ENCODE assay signal across 2 cellular contexts in the genomic region with DNA sequence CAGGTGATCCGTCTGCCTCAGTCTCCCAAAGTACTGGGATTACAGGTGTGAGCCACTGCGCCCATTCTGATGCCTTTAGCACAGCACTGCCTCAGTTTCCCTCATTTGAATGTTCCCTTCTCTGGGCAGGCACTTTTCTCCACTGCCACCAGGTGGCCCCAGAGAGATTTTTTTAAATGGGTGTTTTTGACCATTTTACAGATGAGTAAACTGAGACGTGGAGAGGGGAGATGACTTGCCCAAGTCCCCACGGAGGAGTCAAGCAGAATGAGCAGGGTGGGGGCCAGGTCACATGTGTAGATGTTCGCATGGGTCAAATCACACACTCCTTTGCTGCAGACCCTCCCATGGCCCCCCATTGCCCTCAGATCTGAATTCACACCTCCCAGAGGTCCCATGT.
TF ChIP-seq lines count a peak whose summit lies in the region.

No MANE protein-coding gene starts in this region.

TF ChIP-seq in GM23338, 12 proteins besides CTCF, POLR2A, EP300 and RAD21 (continues in another document):
- TF ChIP-seq, protein P1, sequence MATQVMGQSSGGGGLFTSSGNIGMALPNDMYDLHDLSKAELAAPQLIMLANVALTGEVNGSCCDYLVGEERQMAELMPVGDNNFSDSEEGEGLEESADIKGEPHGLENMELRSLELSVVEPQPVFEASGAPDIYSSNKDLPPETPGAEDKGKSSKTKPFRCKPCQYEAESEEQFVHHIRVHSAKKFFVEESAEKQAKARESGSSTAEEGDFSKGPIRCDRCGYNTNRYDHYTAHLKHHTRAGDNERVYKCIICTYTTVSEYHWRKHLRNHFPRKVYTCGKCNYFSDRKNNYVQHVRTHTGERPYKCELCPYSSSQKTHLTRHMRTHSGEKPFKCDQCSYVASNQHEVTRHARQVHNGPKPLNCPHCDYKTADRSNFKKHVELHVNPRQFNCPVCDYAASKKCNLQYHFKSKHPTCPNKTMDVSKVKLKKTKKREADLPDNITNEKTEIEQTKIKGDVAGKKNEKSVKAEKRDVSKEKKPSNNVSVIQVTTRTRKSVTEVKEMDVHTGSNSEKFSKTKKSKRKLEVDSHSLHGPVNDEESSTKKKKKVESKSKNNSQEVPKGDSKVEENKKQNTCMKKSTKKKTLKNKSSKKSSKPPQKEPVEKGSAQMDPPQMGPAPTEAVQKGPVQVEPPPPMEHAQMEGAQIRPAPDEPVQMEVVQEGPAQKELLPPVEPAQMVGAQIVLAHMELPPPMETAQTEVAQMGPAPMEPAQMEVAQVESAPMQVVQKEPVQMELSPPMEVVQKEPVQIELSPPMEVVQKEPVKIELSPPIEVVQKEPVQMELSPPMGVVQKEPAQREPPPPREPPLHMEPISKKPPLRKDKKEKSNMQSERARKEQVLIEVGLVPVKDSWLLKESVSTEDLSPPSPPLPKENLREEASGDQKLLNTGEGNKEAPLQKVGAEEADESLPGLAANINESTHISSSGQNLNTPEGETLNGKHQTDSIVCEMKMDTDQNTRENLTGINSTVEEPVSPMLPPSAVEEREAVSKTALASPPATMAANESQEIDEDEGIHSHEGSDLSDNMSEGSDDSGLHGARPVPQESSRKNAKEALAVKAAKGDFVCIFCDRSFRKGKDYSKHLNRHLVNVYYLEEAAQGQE (IDR thresholded peaks at IDR 0.05; ENCODE audit: unreplicated experiment): no peak
- TF ChIP-seq EZH2 (IDR thresholded peaks at IDR 0.05; ENCODE audit: low read depth, unreplicated experiment) (no peak), NANOG (IDR thresholded peaks at IDR 0.05; ENCODE audit: borderline replicate concordance) (no peak), STAT1 (IDR thresholded peaks at IDR 0.05; ENCODE audit: unreplicated experiment) (no peak), CREB1 (CRISPR knock-in tag; IDR thresholded peaks at IDR 0.05; ENCODE audit: low read depth) (no peak), EZH2phosphoT487 (IDR thresholded peaks at IDR 0.05; ENCODE audit: unreplicated experiment) (no peak), ZNF331 (CRISPR knock-in tag; IDR thresholded peaks at IDR 0.05; ENCODE audit: low read depth) (no peak), POLR2AphosphoS5 (IDR thresholded peaks at IDR 0.05; ENCODE audit: low read depth) (no peak)
- TF ChIP-seq, protein P2, sequence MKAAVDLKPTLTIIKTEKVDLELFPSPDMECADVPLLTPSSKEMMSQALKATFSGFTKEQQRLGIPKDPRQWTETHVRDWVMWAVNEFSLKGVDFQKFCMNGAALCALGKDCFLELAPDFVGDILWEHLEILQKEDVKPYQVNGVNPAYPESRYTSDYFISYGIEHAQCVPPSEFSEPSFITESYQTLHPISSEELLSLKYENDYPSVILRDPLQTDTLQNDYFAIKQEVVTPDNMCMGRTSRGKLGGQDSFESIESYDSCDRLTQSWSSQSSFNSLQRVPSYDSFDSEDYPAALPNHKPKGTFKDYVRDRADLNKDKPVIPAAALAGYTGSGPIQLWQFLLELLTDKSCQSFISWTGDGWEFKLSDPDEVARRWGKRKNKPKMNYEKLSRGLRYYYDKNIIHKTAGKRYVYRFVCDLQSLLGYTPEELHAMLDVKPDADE (IDR thresholded peaks at IDR 0.05): no peak
- TF ChIP-seq, protein P3, sequence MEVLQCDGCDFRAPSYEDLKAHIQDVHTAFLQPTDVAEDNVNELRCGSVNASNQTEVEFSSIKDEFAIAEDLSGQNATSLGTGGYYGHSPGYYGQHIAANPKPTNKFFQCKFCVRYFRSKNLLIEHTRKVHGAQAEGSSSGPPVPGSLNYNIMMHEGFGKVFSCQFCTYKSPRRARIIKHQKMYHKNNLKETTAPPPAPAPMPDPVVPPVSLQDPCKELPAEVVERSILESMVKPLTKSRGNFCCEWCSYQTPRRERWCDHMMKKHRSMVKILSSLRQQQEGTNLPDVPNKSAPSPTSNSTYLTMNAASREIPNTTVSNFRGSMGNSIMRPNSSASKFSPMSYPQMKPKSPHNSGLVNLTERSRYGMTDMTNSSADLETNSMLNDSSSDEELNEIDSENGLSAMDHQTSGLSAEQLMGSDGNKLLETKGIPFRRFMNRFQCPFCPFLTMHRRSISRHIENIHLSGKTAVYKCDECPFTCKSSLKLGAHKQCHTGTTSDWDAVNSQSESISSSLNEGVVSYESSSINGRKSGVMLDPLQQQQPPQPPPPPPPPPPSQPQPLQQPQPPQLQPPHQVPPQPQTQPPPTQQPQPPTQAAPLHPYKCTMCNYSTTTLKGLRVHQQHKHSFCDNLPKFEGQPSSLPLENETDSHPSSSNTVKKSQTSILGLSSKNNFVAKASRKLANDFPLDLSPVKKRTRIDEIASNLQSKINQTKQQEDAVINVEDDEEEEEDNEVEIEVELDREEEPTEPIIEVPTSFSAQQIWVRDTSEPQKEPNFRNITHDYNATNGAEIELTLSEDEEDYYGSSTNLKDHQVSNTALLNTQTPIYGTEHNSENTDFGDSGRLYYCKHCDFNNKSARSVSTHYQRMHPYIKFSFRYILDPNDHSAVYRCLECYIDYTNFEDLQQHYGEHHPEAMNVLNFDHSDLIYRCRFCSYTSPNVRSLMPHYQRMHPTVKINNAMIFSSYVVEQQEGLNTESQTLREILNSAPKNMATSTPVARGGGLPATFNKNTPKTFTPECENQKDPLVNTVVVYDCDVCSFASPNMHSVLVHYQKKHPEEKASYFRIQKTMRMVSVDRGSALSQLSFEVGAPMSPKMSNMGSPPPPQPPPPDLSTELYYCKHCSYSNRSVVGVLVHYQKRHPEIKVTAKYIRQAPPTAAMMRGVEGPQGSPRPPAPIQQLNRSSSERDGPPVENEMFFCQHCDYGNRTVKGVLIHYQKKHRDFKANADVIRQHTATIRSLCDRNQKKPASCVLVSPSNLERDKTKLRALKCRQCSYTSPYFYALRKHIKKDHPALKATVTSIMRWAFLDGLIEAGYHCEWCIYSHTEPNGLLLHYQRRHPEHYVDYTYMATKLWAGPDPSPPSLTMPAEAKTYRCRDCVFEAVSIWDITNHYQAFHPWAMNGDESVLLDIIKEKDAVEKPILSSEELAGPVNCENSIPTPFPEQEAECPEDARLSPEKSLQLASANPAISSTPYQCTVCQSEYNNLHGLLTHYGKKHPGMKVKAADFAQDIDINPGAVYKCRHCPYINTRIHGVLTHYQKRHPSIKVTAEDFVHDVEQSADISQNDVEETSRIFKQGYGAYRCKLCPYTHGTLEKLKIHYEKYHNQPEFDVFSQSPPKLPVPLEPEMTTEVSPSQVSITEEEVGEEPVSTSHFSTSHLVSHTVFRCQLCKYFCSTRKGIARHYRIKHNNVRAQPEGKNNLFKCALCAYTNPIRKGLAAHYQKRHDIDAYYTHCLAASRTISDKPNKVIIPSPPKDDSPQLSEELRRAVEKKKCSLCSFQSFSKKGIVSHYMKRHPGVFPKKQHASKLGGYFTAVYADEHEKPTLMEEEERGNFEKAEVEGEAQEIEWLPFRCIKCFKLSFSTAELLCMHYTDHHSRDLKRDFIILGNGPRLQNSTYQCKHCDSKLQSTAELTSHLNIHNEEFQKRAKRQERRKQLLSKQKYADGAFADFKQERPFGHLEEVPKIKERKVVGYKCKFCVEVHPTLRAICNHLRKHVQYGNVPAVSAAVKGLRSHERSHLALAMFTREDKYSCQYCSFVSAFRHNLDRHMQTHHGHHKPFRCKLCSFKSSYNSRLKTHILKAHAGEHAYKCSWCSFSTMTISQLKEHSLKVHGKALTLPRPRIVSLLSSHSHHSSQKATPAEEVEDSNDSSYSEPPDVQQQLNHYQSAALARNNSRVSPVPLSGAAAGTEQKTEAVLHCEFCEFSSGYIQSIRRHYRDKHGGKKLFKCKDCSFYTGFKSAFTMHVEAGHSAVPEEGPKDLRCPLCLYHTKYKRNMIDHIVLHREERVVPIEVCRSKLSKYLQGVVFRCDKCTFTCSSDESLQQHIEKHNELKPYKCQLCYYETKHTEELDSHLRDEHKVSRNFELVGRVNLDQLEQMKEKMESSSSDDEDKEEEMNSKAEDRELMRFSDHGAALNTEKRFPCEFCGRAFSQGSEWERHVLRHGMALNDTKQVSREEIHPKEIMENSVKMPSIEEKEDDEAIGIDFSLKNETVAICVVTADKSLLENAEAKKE (CRISPR knock-in tag; IDR thresholded peaks at IDR 0.05): no peak

TF ChIP-seq in GM12878, 131 proteins besides CTCF, POLR2A, EP300 and RAD21:
- TF ChIP-seq MEF2B (IDR thresholded peaks at IDR 0.05; ENCODE audit: partially characterized antibody, poor library complexity, severe bottlenecking): no peak
- TF ChIP-seq SMARCA5 (IDR thresholded peaks at IDR 0.05): peak; percentile 62; the same call in 1 of the 2 replicates
- peak; percentile 28; the same call in 1 of the 2 replicates for TF ChIP-seq ZNF217 (IDR thresholded peaks at IDR 0.05)
